Comparison of ENCODE assay signal across 23 cellular contexts in genomic region chr12:54331461-54331860, GRCh38. TPM values are rescaled to one million over a fixed set of nuclear protein-coding genes. Genes with fewer than 3 reads are reported as not detected.
DNase-seq lines count a peak whose midpoint lies in the region; ATAC-seq and TF ChIP-seq lines count a peak whose summit lies in the region.
"Had no signal": no experiment of that assay in that cellular context is flagged by ENCODE, and none has a peak within 500 bp of the region (broad histone marks: within the 10 kb centered on the region; RNA-seq: fewer than 3 reads in every experiment).

No MANE protein-coding gene starts in this region.

- DNase-seq in activated CD8-positive, alpha-beta memory T cell treated with anti-CD3 and anti-CD28 coated beads, Interleukin-2, amount 10 ng/mL, durations not matched to agents 7 days and 5 days: no peak
- no peak for DNase-seq in activated CD8-positive, alpha-beta memory T cell treated with anti-CD3 and anti-CD28 coated beads, Interleukin-2, amount 50 U/mL, for 4 hours
- no peak for DNase-seq in RWPE1 (ENCODE audit: low spot score)
- no peak for DNase-seq in central memory CD8-positive, alpha-beta T cell (ENCODE audit: low spot score in 2 of 2)
- DNase-seq in nephron progenitor cell: no peak
- DNase-seq in G401 (ENCODE audit: low spot score): no peak
- DNase-seq: activated CD4-positive, alpha-beta T cell treated with anti-CD3 and anti-CD28 coated beads for 48 hours; activated T-cell treated with anti-CD3 and anti-CD28 coated beads, Interleukin-2, amount 50 U/mL, for 4 hours; dorsolateral prefrontal cortex; gastrocnemius medialis; NCI-H1105; NCI-H2081; NCI-H510A; NK-92 treated with Interleukin-12 subunit alpha and Interleukin-12 subunit beta, amount 100 ng/mL, for 24 hours; posterior cingulate gyrus; stimulated activated CD4-positive, alpha-beta T cell treated with anti-CD3 and anti-CD28 coated beads, Interleukin-15, amount 100 ng/mL, for 24 hours had no signal

- H3K4me3 Mint-ChIP-seq in activated CD8-positive, alpha-beta memory T cell treated with anti-CD3 and anti-CD28 coated beads, Interleukin-2, amount 10 ng/mL, durations not matched to agents 7 days and 5 days: no peak overlapping the region
- H3K4me3 Mint-ChIP-seq in central memory CD8-positive, alpha-beta T cell: no peak overlapping the region
- no peak overlapping the region for H3K4me3 Mint-ChIP-seq in nephron progenitor cell
- H3K4me3 Mint-ChIP-seq: activated T-cell treated with anti-CD3 and anti-CD28 coated beads, Interleukin-2, amount 50 U/mL, for 4 hours had no signal

- POLR2A ChIA-PET in RWPE1 (lab: Yijun Ruan, JAX; ENCODE audit: low non-redundant PET): no interaction called here

- no peaks in the 10 kb centered on the region for H3K27me3 Mint-ChIP-seq in activated CD8-positive, alpha-beta memory T cell treated with anti-CD3 and anti-CD28 coated beads, Interleukin-2, amount 10 ng/mL, durations not matched to agents 7 days and 5 days
- no peaks in the 10 kb centered on the region for H3K27me3 Mint-ChIP-seq in central memory CD8-positive, alpha-beta T cell
- no peaks in the 10 kb centered on the region for H3K27me3 Mint-ChIP-seq in nephron progenitor cell (ENCODE audit: low read depth, poor library complexity)

- CTCF ChIA-PET in activated CD8-positive, alpha-beta memory T cell treated with anti-CD3 and anti-CD28 coated beads, Interleukin-2, amount 10 ng/mL, durations not matched to agents 7 days and 5 days (lab: Charles Lee): interaction anchor here (1.9 kb wide), 1 partner anchor 37 kb away, joined by 6 read pairs; no protein-coding TSS in a partner anchor
- CTCF ChIA-PET in RWPE1 (lab: Yijun Ruan, JAX): no interaction called here

- no peak for TF ChIP-seq CTCF in RWPE1 (conservative IDR thresholded peaks at IDR 0.05; ENCODE audit: low read depth)
- no peak for TF ChIP-seq CTCF in nephron progenitor cell (IDR thresholded peaks at IDR 0.05)

- peak overlapping the region; percentile 47 for H3K27ac Mint-ChIP-seq in activated CD8-positive, alpha-beta memory T cell treated with anti-CD3 and anti-CD28 coated beads, Interleukin-2, amount 10 ng/mL, durations not matched to agents 7 days and 5 days
- H3K27ac Mint-ChIP-seq in central memory CD8-positive, alpha-beta T cell (ENCODE audit: low read depth): peak overlapping the region; percentile 82
- H3K27ac Mint-ChIP-seq in nephron progenitor cell: peak overlapping the region; percentile 94

- in situ Hi-C loops in G401 (cut with HindIII; ENCODE audit: low sequenced_read_pairs): no loop called here

- peak overlapping the region; percentile 60 for H3K27ac ChIP-seq in RWPE1
- H3K27ac ChIP-seq: BLaER1, cardiac muscle cell, gastrocnemius medialis had no signal

- peaks cover 34% of the 10 kb centered on the region for H3K4me1 Mint-ChIP-seq in activated CD8-positive, alpha-beta memory T cell treated with anti-CD3 and anti-CD28 coated beads, Interleukin-2, amount 10 ng/mL, durations not matched to agents 7 days and 5 days
- peaks cover 39% of the 10 kb centered on the region for H3K4me1 Mint-ChIP-seq in central memory CD8-positive, alpha-beta T cell
- H3K4me1 Mint-ChIP-seq in nephron progenitor cell: peaks cover 56% of the 10 kb centered on the region

- ATAC-seq in activated CD8-positive, alpha-beta memory T cell treated with anti-CD3 and anti-CD28 coated beads, Interleukin-2, amount 10 ng/mL, durations not matched to agents 7 days and 5 days: no peak
- no peak for ATAC-seq in central memory CD8-positive, alpha-beta T cell (replicated peaks; ENCODE audit: extremely low read depth, poor library complexity, severe bottlenecking)
- no peak for ATAC-seq in HG03039 (IDR thresholded peaks at IDR 0.05; ENCODE audit: unreplicated experiment)
- no peak for ATAC-seq in HG02981 (IDR thresholded peaks at IDR 0.05; ENCODE audit: unreplicated experiment)
- ATAC-seq: activated T-cell treated with anti-CD3 and anti-CD28 coated beads, Interleukin-2, amount 50 U/mL, for 4 hours; gastrocnemius medialis; HCT116; sciatic nerve had no signal

- H3K9me3 Mint-ChIP-seq in activated CD8-positive, alpha-beta memory T cell treated with anti-CD3 and anti-CD28 coated beads, Interleukin-2, amount 10 ng/mL, durations not matched to agents 7 days and 5 days (ENCODE audit: low read depth): no peaks in the 10 kb centered on the region
- no peaks in the 10 kb centered on the region for H3K9me3 Mint-ChIP-seq in central memory CD8-positive, alpha-beta T cell
- no peaks in the 10 kb centered on the region for H3K9me3 Mint-ChIP-seq in nephron progenitor cell
- H3K9me3 Mint-ChIP-seq: activated T-cell treated with anti-CD3 and anti-CD28 coated beads, Interleukin-2, amount 50 U/mL, for 4 hours had no signal

- H3K36me3 Mint-ChIP-seq in activated CD8-positive, alpha-beta memory T cell treated with anti-CD3 and anti-CD28 coated beads, Interleukin-2, amount 10 ng/mL, durations not matched to agents 7 days and 5 days: peaks cover 1% of the 10 kb centered on the region
- peaks cover 4% of the 10 kb centered on the region for H3K36me3 Mint-ChIP-seq in central memory CD8-positive, alpha-beta T cell (ENCODE audit: insufficient read depth)
- no peaks in the 10 kb centered on the region for H3K36me3 Mint-ChIP-seq in nephron progenitor cell (ENCODE audit: low read depth)

RNA-seq across cellular contexts. Expression of gene COPZ1, which starts 6.5 kb away (rescaled TPM):
- 100 to 1,000 TPM in 1 of 2 experiments, 10 to 100 TPM in 1; 90.8 to 104 TPM for total RNA-seq in activated CD8-positive, alpha-beta memory T cell treated with anti-CD3 and anti-CD28 coated beads, Interleukin-2, amount 10 ng/mL, durations not matched to agents 7 days and 5 days
- 219 and 225 TPM in 2 replicates for total RNA-seq in G401 (2014; rRNA removed; shearing (Covaris generic))

RNA-seq across cellular contexts. Expression of gene NFE2, which starts 30.6 kb away (rescaled TPM):
- not detected for total RNA-seq in activated CD8-positive, alpha-beta memory T cell treated with anti-CD3 and anti-CD28 coated beads, Interleukin-2, amount 10 ng/mL, durations not matched to agents 7 days and 5 days
- total RNA-seq in G401 (2014; rRNA removed; shearing (Covaris generic)): 13.7 and 18.5 TPM in 2 replicates
- total RNA-seq: A673 had no signal

RNA-seq across cellular contexts. Expression of gene GPR84, which starts 32.8 kb away (rescaled TPM):
- total RNA-seq in activated CD8-positive, alpha-beta memory T cell treated with anti-CD3 and anti-CD28 coated beads, Interleukin-2, amount 10 ng/mL, durations not matched to agents 7 days and 5 days: under 1 TPM; 0.32 to 0.59 TPM
- total RNA-seq in G401 (2014; rRNA removed; shearing (Covaris generic)): 1.0 TPM in 1 of 2 replicates, not detected in the other
- total RNA-seq: A673 had no signal

RNA-seq across cellular contexts. Expression of gene HNRNPA1, which starts 50.9 kb away (rescaled TPM):
- 1,000 to 10,000 TPM; 1,232 to 1,373 TPM for total RNA-seq in activated CD8-positive, alpha-beta memory T cell treated with anti-CD3 and anti-CD28 coated beads, Interleukin-2, amount 10 ng/mL, durations not matched to agents 7 days and 5 days
- total RNA-seq in G401 (2014; rRNA removed; shearing (Covaris generic)): 312 and 417 TPM in 2 replicates

RNA-seq across cellular contexts. Expression of gene CBX5, which starts 51.5 kb away (rescaled TPM):
- total RNA-seq in activated CD8-positive, alpha-beta memory T cell treated with anti-CD3 and anti-CD28 coated beads, Interleukin-2, amount 10 ng/mL, durations not matched to agents 7 days and 5 days: 100 to 1,000 TPM; 102 to 113 TPM
- total RNA-seq in G401 (2014; rRNA removed; shearing (Covaris generic)): 59.0 and 67.6 TPM in 2 replicates

Comparison
In these comparisons a context has a peak if more than half of its experiments do, and no peak if none do; other contexts are left out.
1. RNA of gene NFE2, which starts 30.6 kb away (total RNA-seq): 13.7 to 18.5 TPM in G401; not detected in activated CD8-positive, alpha-beta memory T cell treated with anti-CD3 and anti-CD28 coated beads, Interleukin-2, amount 10 ng/mL, durations not matched to agents 7 days and 5 days; every median in the first group is over 10 times any median in the second.
2. Peak in every context shown above with its lines, with median percentiles within 50 percentile points of each other: H3K27ac Mint-ChIP-seq.